Comparison of ENCODE assay signal across 36 cellular contexts in the genomic region with DNA sequence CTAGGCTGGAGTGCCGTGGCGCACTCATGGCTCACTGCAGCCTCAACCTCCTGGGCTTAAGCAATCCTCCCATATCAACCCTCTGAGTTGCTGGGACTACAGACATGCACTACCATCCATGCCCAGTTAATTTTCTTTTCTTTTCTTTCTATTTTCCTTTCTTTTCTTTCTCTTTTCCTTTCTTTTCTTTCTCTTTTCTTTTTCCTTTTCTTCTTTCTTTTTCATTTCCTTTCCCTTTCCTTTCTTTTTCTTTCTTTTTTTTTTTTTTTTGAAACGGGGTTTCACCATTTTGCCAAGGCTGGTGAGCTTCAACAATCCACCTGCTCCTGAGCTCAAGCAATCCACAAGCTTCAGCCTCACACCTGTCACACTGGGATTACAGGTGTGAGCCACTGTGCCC.
"Had no signal": no experiment of that assay in that cellular context is flagged by ENCODE, and none has a peak within 500 bp of the region (broad histone marks: within the 10 kb centered on the region; RNA-seq: fewer than 3 reads in every experiment).

No MANE protein-coding gene starts in this region.

- H3K4me1 ChIP-seq: adrenal gland, body of pancreas, breast epithelium had no signal

- H3K36me3 Mint-ChIP-seq: activated CD4-positive, alpha-beta memory T cell treated with anti-CD3 and anti-CD28 coated beads for 36 hours; activated naive CD4-positive, alpha-beta T cell treated with anti-CD3 and anti-CD28 coated beads, Interleukin-2, amount 50 U/mL, for 72 hours; activated naive CD8-positive, alpha-beta T cell treated with anti-CD3 and anti-CD28 coated beads for 36 hours had no signal

- DNase-seq: activated CD4-positive, alpha-beta memory T cell treated with anti-CD3 and anti-CD28 coated beads for 36 hours; activated CD4-positive, alpha-beta T cell treated with anti-CD3 and anti-CD28 coated beads for 1 hour; activated CD4-positive, alpha-beta T cell treated with anti-CD3 and anti-CD28 coated beads for 36 hours; activated CD4-positive, alpha-beta T cell treated with anti-CD3 and anti-CD28 coated beads for 48 hours; activated CD4-positive, alpha-beta T cell treated with anti-CD3 and anti-CD28 coated beads, Interleukin-2, amount 50 U/mL, for 1 hour; activated CD4-positive, alpha-beta T cell treated with anti-CD3 and anti-CD28 coated beads, Interleukin-2, amount 50 U/mL, for 4 hours; activated CD4-positive, CD25-positive, alpha-beta regulatory T cell; activated CD8-positive, alpha-beta memory T cell treated with anti-CD3 and anti-CD28 coated beads, Interleukin-2, amount 50 U/mL, for 4 hours; activated CD8-positive, alpha-beta T cell treated with anti-CD3 and anti-CD28 coated beads for 36 hours; activated effector memory CD4-positive, alpha-beta T cell treated with anti-CD3 and anti-CD28 coated beads, Interleukin-2, amount 50 U/mL, for 16 hours; activated gamma-delta T cell treated with Interleukin-2 at 50 U/mL for 16 hours; activated naive CD4-positive, alpha-beta T cell; activated naive CD4-positive, alpha-beta T cell treated with anti-CD3 and anti-CD28 coated beads for 36 hours; activated naive CD4-positive, alpha-beta T cell treated with anti-CD3 and anti-CD28 coated beads, Interleukin-2, amount 50 U/mL, for 16 hours; activated naive CD8-positive, alpha-beta T cell treated with anti-CD3 and anti-CD28 coated beads for 36 hours; activated T-cell treated with anti-CD3 and anti-CD28 coated beads for 4 hours; activated T-cell treated with anti-CD3 and anti-CD28 coated beads, Interleukin-2, amount 50 U/mL, for 1 hour; activated T-cell treated with anti-CD3 and anti-CD28 coated beads, Interleukin-2, amount 50 U/mL, for 4 hours; activated T-cell treated with anti-CD3 and anti-CD28 coated beads, Interleukin-2, amount 50 U/mL, for 72 hours; adrenal gland; amniotic stem cell; aorta; body of pancreas; brain microvascular endothelial cell; central memory CD4-positive, alpha-beta T cell; T-helper 1 cell; T-helper 2 cell; T-helper 9 cell had no signal

- H3K27ac ChIP-seq: adrenal gland, body of pancreas, brain microvascular endothelial cell, breast epithelium, VCaP had no signal

- H3K27me3 Mint-ChIP-seq: activated CD4-positive, alpha-beta memory T cell treated with anti-CD3 and anti-CD28 coated beads for 36 hours; activated CD4-positive, alpha-beta T cell treated with anti-CD3 and anti-CD28 coated beads for 36 hours; activated CD8-positive, alpha-beta T cell treated with anti-CD3 and anti-CD28 coated beads for 36 hours; activated naive CD8-positive, alpha-beta T cell treated with anti-CD3 and anti-CD28 coated beads for 36 hours; activated T-helper 17 cell treated with anti-CD3 and anti-CD28 coated beads, Interleukin-2, amount 50 U/mL, for 72 hours had no signal

- H3K4me3 ChIP-seq: adrenal gland, body of pancreas, breast epithelium had no signal

- H3K4me1 Mint-ChIP-seq: activated CD4-positive, alpha-beta T cell treated with anti-CD3 and anti-CD28 coated beads for 36 hours; activated naive CD8-positive, alpha-beta T cell treated with anti-CD3 and anti-CD28 coated beads for 36 hours; activated T-helper 17 cell treated with anti-CD3 and anti-CD28 coated beads, Interleukin-2, amount 50 U/mL, for 72 hours had no signal

- H3K9me3 Mint-ChIP-seq: activated CD8-positive, alpha-beta T cell treated with anti-CD3 and anti-CD28 coated beads for 36 hours; activated naive CD4-positive, alpha-beta T cell treated with anti-CD3 and anti-CD28 coated beads for 36 hours; activated T-helper 1 cell treated with anti-CD3 and anti-CD28 coated beads, Interleukin-12 subunit alpha, Interleukin-12 subunit beta, Interleukin-2, Interleukin-4 antibody, amounts not matched to agents 30 ng/mL and 10 ng/mL and 1 ng/mL, durations not matched to agents 14 hours and 24 hours and 36 hours; T-helper 1 cell treated with Interleukin-12 subunit alpha and Interleukin-12 subunit beta and Interleukin-4 antibody, amounts not matched to agents 30 μg/mL and 1 μg/mL, for 36 hours; T-helper 2 cell treated with Interferon-gamma antibody and Interleukin-4, amounts not matched to agents 5 μg/mL and 100 μg/mL, for 36 hours had no signal

- H3K27ac Mint-ChIP-seq: activated CD4-positive, alpha-beta memory T cell treated with anti-CD3 and anti-CD28 coated beads for 36 hours; activated CD4-positive, alpha-beta T cell treated with anti-CD3 and anti-CD28 coated beads for 36 hours; activated CD8-positive, alpha-beta T cell treated with anti-CD3 and anti-CD28 coated beads for 36 hours; activated naive CD4-positive, alpha-beta T cell treated with anti-CD3 and anti-CD28 coated beads for 36 hours; activated naive CD4-positive, alpha-beta T cell treated with anti-CD3 and anti-CD28 coated beads, Interleukin-2, amount 50 U/mL, for 72 hours; activated naive CD8-positive, alpha-beta T cell treated with anti-CD3 and anti-CD28 coated beads for 36 hours; activated T-cell treated with anti-CD3 and anti-CD28 coated beads, Interleukin-2, amount 50 U/mL, for 72 hours; activated T-helper 1 cell treated with anti-CD3 and anti-CD28 coated beads, Interleukin-12 subunit alpha, Interleukin-12 subunit beta, Interleukin-2, Interleukin-4 antibody, amounts not matched to agents 30 ng/mL and 10 ng/mL and 1 ng/mL, durations not matched to agents 14 hours and 24 hours and 36 hours; activated T-helper 17 cell treated with anti-CD3 and anti-CD28 coated beads, Interleukin-2, amount 50 U/mL, for 72 hours; T-helper 1 cell treated with Interleukin-12 subunit alpha and Interleukin-12 subunit beta and Interleukin-4 antibody, amounts not matched to agents 30 μg/mL and 1 μg/mL, for 36 hours; T-helper 2 cell treated with Interferon-gamma antibody and Interleukin-4, amounts not matched to agents 5 μg/mL and 100 μg/mL, for 36 hours had no signal

- ATAC-seq: activated CD4-positive, alpha-beta T cell treated with anti-CD3 and anti-CD28 coated beads for 36 hours; activated CD4-positive, CD25-positive, alpha-beta regulatory T cell treated with anti-CD3 and anti-CD28 coated beads, Interleukin-2, amount 50 U/mL, for 24 hours; activated CD8-positive, alpha-beta T cell treated with anti-CD3 and anti-CD28 coated beads for 36 hours; activated naive CD4-positive, alpha-beta T cell treated with anti-CD3 and anti-CD28 coated beads, Interleukin-2, amount 50 U/mL, for 72 hours; activated T-cell treated with anti-CD3 and anti-CD28 coated beads, Interleukin-2, amount 50 U/mL, for 4 hours; activated T-cell treated with anti-CD3 and anti-CD28 coated beads, Interleukin-2, amount 50 U/mL, for 72 hours; activated T-helper 17 cell treated with anti-CD3 and anti-CD28 coated beads, Interleukin-2, amount 50 U/mL, for 72 hours; body of pancreas had no signal

- H3K4me3 Mint-ChIP-seq: activated CD4-positive, alpha-beta memory T cell treated with anti-CD3 and anti-CD28 coated beads for 36 hours; activated CD4-positive, alpha-beta T cell treated with anti-CD3 and anti-CD28 coated beads for 36 hours; activated CD8-positive, alpha-beta T cell treated with anti-CD3 and anti-CD28 coated beads for 36 hours; activated naive CD4-positive, alpha-beta T cell treated with anti-CD3 and anti-CD28 coated beads for 36 hours; activated naive CD8-positive, alpha-beta T cell treated with anti-CD3 and anti-CD28 coated beads for 36 hours; activated T-cell treated with anti-CD3 and anti-CD28 coated beads, Interleukin-2, amount 50 U/mL, for 4 hours; activated T-cell treated with anti-CD3 and anti-CD28 coated beads, Interleukin-2, amount 50 U/mL, for 72 hours; activated T-helper 1 cell treated with anti-CD3 and anti-CD28 coated beads, Interleukin-12 subunit alpha, Interleukin-12 subunit beta, Interleukin-2, Interleukin-4 antibody, amounts not matched to agents 30 ng/mL and 10 ng/mL and 1 ng/mL, durations not matched to agents 14 hours and 24 hours and 36 hours; activated T-helper 17 cell treated with anti-CD3 and anti-CD28 coated beads, Interleukin-2, amount 50 U/mL, for 72 hours; T-helper 1 cell treated with Interleukin-12 subunit alpha and Interleukin-12 subunit beta and Interleukin-4 antibody, amounts not matched to agents 30 μg/mL and 1 μg/mL, for 36 hours; T-helper 2 cell treated with Interferon-gamma antibody and Interleukin-4, amounts not matched to agents 5 μg/mL and 100 μg/mL, for 36 hours had no signal

- H3K9me3 ChIP-seq: adrenal gland, body of pancreas, breast epithelium had no signal

- H3K36me3 ChIP-seq: adrenal gland, brain microvascular endothelial cell, breast epithelium had no signal
